In genomic region chr10:43986396-43986795, GRCh38 we compare ENCODE assay signal across 33 cellular contexts.
"Had no signal": no experiment of that assay in that cellular context is flagged by ENCODE, and none has a peak within 500 bp of the region (broad histone marks: within the 10 kb centered on the region; RNA-seq: fewer than 3 reads in every experiment).

No MANE protein-coding gene starts in this region.

- H3K9me3 Mint-ChIP-seq: activated CD4-positive, alpha-beta memory T cell treated with anti-CD3 and anti-CD28 coated beads for 36 hours; activated CD8-positive, alpha-beta T cell treated with anti-CD3 and anti-CD28 coated beads for 36 hours; activated T-cell treated with anti-CD3 and anti-CD28 coated beads, Interleukin-2, amount 50 U/mL, for 4 hours; activated T-helper 1 cell treated with anti-CD3 and anti-CD28 coated beads, Interleukin-12 subunit alpha, Interleukin-12 subunit beta, Interleukin-2, Interleukin-4 antibody, amounts not matched to agents 30 ng/mL and 10 ng/mL and 1 ng/mL, durations not matched to agents 14 hours and 24 hours and 36 hours; T-helper 1 cell treated with Interleukin-12 subunit alpha and Interleukin-12 subunit beta and Interleukin-4 antibody, amounts not matched to agents 30 μg/mL and 1 μg/mL, for 36 hours; T-helper 2 cell treated with Interferon-gamma antibody and Interleukin-4, amounts not matched to agents 5 μg/mL and 100 μg/mL, for 36 hours had no signal

- H3K4me1 Mint-ChIP-seq: activated B cell treated with CpG ODN at 0.5 μM for 24 hours; activated CD4-positive, alpha-beta T cell treated with anti-CD3 and anti-CD28 coated beads, Interleukin-2, amount 10 ng/mL, durations not matched to agents 24 days and 14 days; activated T-helper 17 cell treated with anti-CD3 and anti-CD28 coated beads, Interleukin-2, amount 50 U/mL, for 72 hours had no signal

- H3K27ac Mint-ChIP-seq: activated B cell treated with CpG ODN at 0.5 μM for 24 hours; activated CD4-positive, alpha-beta memory T cell treated with anti-CD3 and anti-CD28 coated beads for 36 hours; activated CD4-positive, alpha-beta T cell treated with anti-CD3 and anti-CD28 coated beads, Interleukin-2, amount 10 ng/mL, durations not matched to agents 24 days and 14 days; activated CD8-positive, alpha-beta T cell treated with anti-CD3 and anti-CD28 coated beads for 36 hours; activated naive CD4-positive, alpha-beta T cell treated with anti-CD3 and anti-CD28 coated beads for 36 hours; activated naive CD4-positive, alpha-beta T cell treated with anti-CD3 and anti-CD28 coated beads, Interleukin-2, amount 50 U/mL, for 72 hours; activated naive CD8-positive, alpha-beta T cell treated with anti-CD3 and anti-CD28 coated beads for 36 hours; activated T-cell treated with anti-CD3 and anti-CD28 coated beads, Interleukin-2, amount 50 U/mL, for 72 hours; activated T-helper 1 cell treated with anti-CD3 and anti-CD28 coated beads, Interleukin-12 subunit alpha, Interleukin-12 subunit beta, Interleukin-2, Interleukin-4 antibody, amounts not matched to agents 30 ng/mL and 10 ng/mL and 1 ng/mL, durations not matched to agents 14 hours and 24 hours and 36 hours; activated T-helper 17 cell treated with anti-CD3 and anti-CD28 coated beads, Interleukin-2, amount 50 U/mL, for 72 hours; T-helper 1 cell treated with Interleukin-12 subunit alpha and Interleukin-12 subunit beta and Interleukin-4 antibody, amounts not matched to agents 30 μg/mL and 1 μg/mL, for 36 hours; T-helper 2 cell treated with Interferon-gamma antibody and Interleukin-4, amounts not matched to agents 5 μg/mL and 100 μg/mL, for 36 hours had no signal

- H3K4me3 Mint-ChIP-seq: activated B cell treated with CpG ODN at 0.5 μM for 24 hours; activated CD4-positive, alpha-beta memory T cell treated with anti-CD3 and anti-CD28 coated beads for 36 hours; activated CD4-positive, alpha-beta T cell treated with anti-CD3 and anti-CD28 coated beads, Interleukin-2, amount 10 ng/mL, durations not matched to agents 24 days and 14 days; activated CD8-positive, alpha-beta T cell treated with anti-CD3 and anti-CD28 coated beads for 36 hours; activated naive CD4-positive, alpha-beta T cell treated with anti-CD3 and anti-CD28 coated beads for 36 hours; activated naive CD8-positive, alpha-beta T cell treated with anti-CD3 and anti-CD28 coated beads for 36 hours; activated T-cell treated with anti-CD3 and anti-CD28 coated beads, Interleukin-2, amount 50 U/mL, for 4 hours; activated T-cell treated with anti-CD3 and anti-CD28 coated beads, Interleukin-2, amount 50 U/mL, for 72 hours; activated T-helper 1 cell treated with anti-CD3 and anti-CD28 coated beads, Interleukin-12 subunit alpha, Interleukin-12 subunit beta, Interleukin-2, Interleukin-4 antibody, amounts not matched to agents 30 ng/mL and 10 ng/mL and 1 ng/mL, durations not matched to agents 14 hours and 24 hours and 36 hours; activated T-helper 17 cell treated with anti-CD3 and anti-CD28 coated beads, Interleukin-2, amount 50 U/mL, for 72 hours; T-helper 1 cell treated with Interleukin-12 subunit alpha and Interleukin-12 subunit beta and Interleukin-4 antibody, amounts not matched to agents 30 μg/mL and 1 μg/mL, for 36 hours; T-helper 2 cell treated with Interferon-gamma antibody and Interleukin-4, amounts not matched to agents 5 μg/mL and 100 μg/mL, for 36 hours had no signal

- DNase-seq: activated B cell treated with CpG ODN at 0.5 μM for 24 hours; activated CD4-positive, alpha-beta memory T cell treated with anti-CD3 and anti-CD28 coated beads for 36 hours; activated CD4-positive, alpha-beta T cell treated with anti-CD3 and anti-CD28 coated beads for 4 hours; activated CD4-positive, alpha-beta T cell treated with anti-CD3 and anti-CD28 coated beads, Interleukin-2, amount 10 ng/mL, durations not matched to agents 24 days and 14 days; activated CD4-positive, alpha-beta T cell treated with anti-CD3 and anti-CD28 coated beads, Interleukin-2, amount 50 U/mL, for 1 hour; activated CD4-positive, alpha-beta T cell treated with anti-CD3 and anti-CD28 coated beads, Interleukin-2, amount 50 U/mL, for 4 hours; activated CD4-positive, CD25-positive, alpha-beta regulatory T cell treated with anti-CD3 and anti-CD28 coated beads, Interleukin-2, amount 50 U/mL, for 72 hours; activated CD8-positive, alpha-beta memory T cell treated with anti-CD3 and anti-CD28 coated beads, Interleukin-2, amount 50 U/mL, for 4 hours; activated CD8-positive, alpha-beta T cell treated with anti-CD3 and anti-CD28 coated beads for 36 hours; activated effector memory CD4-positive, alpha-beta T cell treated with anti-CD3 and anti-CD28 coated beads, Interleukin-2, amount 50 U/mL, for 16 hours; activated gamma-delta T cell treated with Interleukin-2 at 50 U/mL for 16 hours; activated naive CD4-positive, alpha-beta T cell; activated naive CD4-positive, alpha-beta T cell treated with anti-CD3 and anti-CD28 coated beads for 36 hours; activated naive CD4-positive, alpha-beta T cell treated with anti-CD3 and anti-CD28 coated beads, Interleukin-2, amount 50 U/mL, for 16 hours; activated naive CD8-positive, alpha-beta T cell treated with anti-CD3 and anti-CD28 coated beads for 36 hours; activated T-cell treated with anti-CD3 and anti-CD28 coated beads for 4 hours; activated T-cell treated with anti-CD3 and anti-CD28 coated beads, Interleukin-2, amount 50 U/mL, for 1 hour; activated T-cell treated with anti-CD3 and anti-CD28 coated beads, Interleukin-2, amount 50 U/mL, for 4 hours; activated T-cell treated with anti-CD3 and anti-CD28 coated beads, Interleukin-2, amount 50 U/mL, for 72 hours; adrenal gland; amniotic stem cell; aorta; body of pancreas; brain microvascular endothelial cell; central memory CD4-positive, alpha-beta T cell; T-helper 1 cell; T-helper 2 cell; T-helper 9 cell had no signal

- ATAC-seq: activated CD8-positive, alpha-beta T cell treated with anti-CD3 and anti-CD28 coated beads for 36 hours; activated naive CD4-positive, alpha-beta T cell treated with anti-CD3 and anti-CD28 coated beads, Interleukin-2, amount 50 U/mL, for 72 hours; activated T-cell treated with anti-CD3 and anti-CD28 coated beads, Interleukin-2, amount 50 U/mL, for 4 hours; activated T-cell treated with anti-CD3 and anti-CD28 coated beads, Interleukin-2, amount 50 U/mL, for 72 hours; activated T-helper 17 cell treated with anti-CD3 and anti-CD28 coated beads, Interleukin-2, amount 50 U/mL, for 72 hours; body of pancreas had no signal

- H3K36me3 Mint-ChIP-seq: activated CD4-positive, alpha-beta memory T cell treated with anti-CD3 and anti-CD28 coated beads for 36 hours; activated naive CD4-positive, alpha-beta T cell treated with anti-CD3 and anti-CD28 coated beads, Interleukin-2, amount 50 U/mL, for 72 hours; activated naive CD8-positive, alpha-beta T cell treated with anti-CD3 and anti-CD28 coated beads for 36 hours had no signal

- H3K27me3 Mint-ChIP-seq: activated B cell treated with CpG ODN at 0.5 μM for 24 hours; activated CD4-positive, alpha-beta memory T cell treated with anti-CD3 and anti-CD28 coated beads for 36 hours; activated CD8-positive, alpha-beta T cell treated with anti-CD3 and anti-CD28 coated beads for 36 hours; activated naive CD8-positive, alpha-beta T cell treated with anti-CD3 and anti-CD28 coated beads for 36 hours; activated T-helper 17 cell treated with anti-CD3 and anti-CD28 coated beads, Interleukin-2, amount 50 U/mL, for 72 hours had no signal
